1 cellular context compared by ENCODE assay signal in the genomic region with DNA sequence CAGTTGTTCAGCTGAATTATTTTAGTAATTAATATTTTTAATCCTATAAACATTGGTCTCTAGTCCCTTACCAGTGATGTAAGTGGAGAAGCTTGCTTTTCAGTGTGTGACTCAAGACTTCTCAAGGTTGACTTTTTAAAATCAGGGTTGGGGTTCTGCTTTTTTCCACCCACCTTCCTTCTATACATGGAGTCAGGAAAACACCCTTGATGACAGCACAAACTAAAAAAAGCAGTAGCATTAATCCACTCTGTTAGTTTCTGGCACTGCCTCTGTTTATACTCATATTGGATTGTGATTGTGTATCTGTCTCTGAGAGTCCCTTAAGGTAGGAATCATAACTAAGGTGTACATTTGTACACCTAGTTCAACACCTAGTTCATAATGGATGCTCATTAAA.
TF ChIP-seq lines count a peak whose summit lies in the region.

No MANE protein-coding gene starts in this region.

TF ChIP-seq in GM12878, 131 proteins besides CTCF, POLR2A, EP300 and RAD21 (continued from another document):
- TF ChIP-seq SKIL (IDR thresholded peaks at IDR 0.05; ENCODE audit: low read depth, poor library complexity, severe bottlenecking), result no peak
- peak; percentile 63 for TF ChIP-seq SPI1 (IDR thresholded peaks at IDR 0.05; ENCODE audit: borderline replicate concordance, insufficient read depth, low read depth, low read length)
- TF ChIP-seq NR2C2 (IDR thresholded peaks at IDR 0.05; ENCODE audit: borderline replicate concordance, control insufficient read depth, insufficient read length, low read depth), result no peak
- no peak for TF ChIP-seq USF1 (IDR thresholded peaks at IDR 0.05; ENCODE audit: borderline replicate concordance, extremely low read length, insufficient read depth, low read depth, low read length)
- no peak for TF ChIP-seq PAX5 (IDR thresholded peaks at IDR 0.05; ENCODE audit: borderline replicate concordance, low read depth, low read length)
- no peak for TF ChIP-seq MTA2 (IDR thresholded peaks at IDR 0.05; ENCODE audit: low read depth)
- no peak for TF ChIP-seq ZBTB11 (CRISPR knock-in tag; IDR thresholded peaks at IDR 0.05)
- no peak for TF ChIP-seq TCF3 (IDR thresholded peaks at IDR 0.05; ENCODE audit: borderline replicate concordance, insufficient read depth, low read depth, low read length)
- no peak for TF ChIP-seq BMI1 (IDR thresholded peaks at IDR 0.05; ENCODE audit: borderline replicate concordance)
- TF ChIP-seq ZSCAN29 (IDR thresholded peaks at IDR 0.05), result no peak
- TF ChIP-seq KAT2A (conservative IDR thresholded peaks at IDR 0.05; ENCODE audit: control insufficient read depth, low read depth, low read length), result no peak
- no peak for TF ChIP-seq CBFB (IDR thresholded peaks at IDR 0.05; ENCODE audit: low read depth)
- TF ChIP-seq KDM1A (IDR thresholded peaks at IDR 0.05; ENCODE audit: borderline replicate concordance), result no peak
- TF ChIP-seq ATF3 (IDR thresholded peaks at IDR 0.05; ENCODE audit: borderline replicate concordance, extremely low read depth, low read depth, low read length), result no peak
- no peak for TF ChIP-seq CHD2 (IDR thresholded peaks at IDR 0.05; ENCODE audit: borderline replicate concordance, low read depth, low read length)
- peak; percentile 15; the same call in 1 of the 2 replicates for TF ChIP-seq RUNX3 (IDR thresholded peaks at IDR 0.05; ENCODE audit: low read length)
- peak; percentile 71; the same call in 1 of the 2 replicates for TF ChIP-seq MEF2A (IDR thresholded peaks at IDR 0.05; ENCODE audit: insufficient read depth, low read depth, low read length)
- TF ChIP-seq ESRRA (IDR thresholded peaks at IDR 0.05; ENCODE audit: low read length), result no peak
- no peak for TF ChIP-seq FOXM1 (IDR thresholded peaks at IDR 0.05; ENCODE audit: low read depth, low read length)
- no peak for TF ChIP-seq ZNF274 (IDR thresholded peaks at IDR 0.05; ENCODE audit: insufficient read depth, insufficient read length)
- TF ChIP-seq TCF12 (IDR thresholded peaks at IDR 0.05; ENCODE audit: low read depth, low read length), result no peak
- TF ChIP-seq, protein P1, sequence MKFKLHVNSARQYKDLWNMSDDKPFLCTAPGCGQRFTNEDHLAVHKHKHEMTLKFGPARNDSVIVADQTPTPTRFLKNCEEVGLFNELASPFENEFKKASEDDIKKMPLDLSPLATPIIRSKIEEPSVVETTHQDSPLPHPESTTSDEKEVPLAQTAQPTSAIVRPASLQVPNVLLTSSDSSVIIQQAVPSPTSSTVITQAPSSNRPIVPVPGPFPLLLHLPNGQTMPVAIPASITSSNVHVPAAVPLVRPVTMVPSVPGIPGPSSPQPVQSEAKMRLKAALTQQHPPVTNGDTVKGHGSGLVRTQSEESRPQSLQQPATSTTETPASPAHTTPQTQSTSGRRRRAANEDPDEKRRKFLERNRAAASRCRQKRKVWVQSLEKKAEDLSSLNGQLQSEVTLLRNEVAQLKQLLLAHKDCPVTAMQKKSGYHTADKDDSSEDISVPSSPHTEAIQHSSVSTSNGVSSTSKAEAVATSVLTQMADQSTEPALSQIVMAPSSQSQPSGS (IDR thresholded peaks at IDR 0.05; ENCODE audit: low read length), result peak; percentile 55
